In the genomic region with DNA sequence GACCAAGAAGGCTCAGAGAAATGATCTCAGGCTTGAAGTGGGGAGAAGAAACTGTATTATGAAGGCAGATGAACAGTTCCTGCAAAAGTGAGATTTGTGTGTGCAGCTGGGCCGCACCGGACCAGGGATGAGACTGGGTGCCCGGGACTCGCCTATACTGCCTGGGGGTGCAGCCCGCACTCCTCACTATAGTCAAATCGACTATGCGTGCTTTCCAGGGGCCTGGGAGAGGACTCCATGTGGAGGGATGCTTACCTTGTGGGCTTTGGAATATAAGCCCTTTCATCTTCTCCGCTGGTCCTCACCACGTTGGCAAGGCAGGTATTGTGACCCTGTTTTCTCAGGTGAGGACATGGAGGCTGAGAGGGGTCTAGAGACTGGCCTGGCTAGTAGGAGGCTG, we compare ENCODE assay signal across 20 cellular contexts. TPM values are rescaled to one million over a fixed set of nuclear protein-coding genes. Genes with fewer than 3 reads are reported as not detected.
DNase-seq lines count a peak whose midpoint lies in the region; ATAC-seq and TF ChIP-seq lines count a peak whose summit lies in the region.
"Had no signal": no experiment of that assay in that cellular context is flagged by ENCODE, and none has a peak within 500 bp of the region (broad histone marks: within the 10 kb centered on the region; RNA-seq: fewer than 3 reads in every experiment).

No MANE protein-coding gene starts in this region.

- H3K9me3 Mint-ChIP-seq in CD14-positive monocyte (peaks cover 0 to 2% (median 1%) of the 10 kb centered on the region in 7 donors), osteocyte (ENCODE audit: unreplicated experiment) (no peaks in the 10 kb centered on the region)
- H3K9me3 Mint-ChIP-seq: IgD-negative memory B cell had no signal

- H3K27me3 Mint-ChIP-seq in CD14-positive monocyte (ENCODE audit: low read depth in 3 of 3), result peaks cover 5 to 11% (median 7%) of the 10 kb centered on the region in 3 donors
- peaks cover 6% of the 10 kb centered on the region for H3K27me3 Mint-ChIP-seq in osteocyte (ENCODE audit: unreplicated experiment)
- H3K27me3 Mint-ChIP-seq: IgD-negative memory B cell had no signal

- intact Hi-C loops in CD14-positive monocyte (cut with micrococcal nuclease), result no loop called here

- peak; percentile 44 for DNase-seq in CD14-positive monocyte (ENCODE audit: low spot score)
- DNase-seq in GM10248 (ENCODE audit: extremely low spot score), result peak; percentile 9
- DNase-seq in iPS-NIHi11 (ENCODE audit: low spot score), result peak; percentile 10
- peak; percentile 84 for DNase-seq in osteocyte (ENCODE audit: extremely low spot score, unreplicated experiment)
- no peak for DNase-seq in erythroblast (lab: John Stamatoyannopoulos, UW)
- DNase-seq: ACHN, AML-193, COR-L47, DMS153, H9, Kasumi-1, NCI-H187, NCI-H226, NCI-H524 treated with DMSO at 0.1 percent for 48 hours, SHP77 had no signal

- H3K4me3 Mint-ChIP-seq in CD14-positive monocyte, result no peak overlapping the region
- H3K4me3 Mint-ChIP-seq in osteocyte (ENCODE audit: unreplicated experiment), result no peak overlapping the region
- H3K4me3 Mint-ChIP-seq: H9, IgD-negative memory B cell had no signal

- H3K4me1 Mint-ChIP-seq in CD14-positive monocyte, result peaks cover 1% of the 10 kb centered on the region
- no peaks in the 10 kb centered on the region for H3K4me1 Mint-ChIP-seq in osteocyte (ENCODE audit: unreplicated experiment)

- CTCF ChIA-PET in GM10248 (lab: Yijun Ruan, JAX), result no interaction called here

- TF ChIP-seq POLR2A in erythroblast (IDR thresholded peaks at IDR 0.05; ENCODE audit: low read length), result no peak

- TF ChIP-seq CTCF in CD14-positive monocyte (IDR thresholded peaks at IDR 0.05) (no peak), GM10248 (IDR thresholded peaks at IDR 0.05; ENCODE audit: control extremely low read depth, extremely low read depth, low read depth, missing control alignments) (no peak), osteocyte (IDR thresholded peaks at IDR 0.05) (no peak)

- POLR2A ChIA-PET in GM10248 (lab: Yijun Ruan, JAX), result no interaction called here

- H3K27ac Mint-ChIP-seq in CD14-positive monocyte (no peak overlapping the region), osteocyte (ENCODE audit: unreplicated experiment) (no peak overlapping the region)
- H3K27ac Mint-ChIP-seq: H9, IgD-negative memory B cell had no signal

- H3K36me3 Mint-ChIP-seq in CD14-positive monocyte, result no peaks in the 10 kb centered on the region
- no peaks in the 10 kb centered on the region for H3K36me3 Mint-ChIP-seq in osteocyte (ENCODE audit: unreplicated experiment)
- H3K36me3 Mint-ChIP-seq: IgD-negative memory B cell had no signal

- ATAC-seq in GM21528 (IDR thresholded peaks at IDR 0.05; ENCODE audit: low FRiP score, unreplicated experiment), result no peak
- no peak for ATAC-seq in HG03457 (IDR thresholded peaks at IDR 0.05; ENCODE audit: unreplicated experiment)
- ATAC-seq: Panc1 had no signal

RNA-seq across cellular contexts. Expression of a gene that starts 32.9 kb away (rescaled TPM):
- not detected for polyA plus RNA-seq in CD14-positive monocyte
- 2.6 and 3.2 TPM in 2 replicates for total RNA-seq in osteocyte
- total RNA-seq: H9, HT1080 had no signal
- polyA plus RNA-seq: IgD-negative memory B cell had no signal

Comparison
In these comparisons a context has a peak if more than half of its experiments do, and no peak if none do; other contexts are left out.
1. DNase-seq: peak in CD14-positive monocyte (single experiment), GM10248 (single experiment), iPS-NIHi11 (single experiment) and osteocyte (single experiment); none in erythroblast (0 of 2).